16 cellular contexts compared by ENCODE assay signal in genomic region chr2:234278556-234279286, GRCh38.
DNase-seq lines count a peak whose midpoint lies in the region; TF ChIP-seq lines count a peak whose summit lies in the region.
"Had no signal": no experiment of that assay in that cellular context is flagged by ENCODE, and none has a peak within 500 bp of the region (broad histone marks: within the 10 kb centered on the region; RNA-seq: fewer than 3 reads in every experiment).

No MANE protein-coding gene starts in this region.

- TF ChIP-seq CTCF in GM20000 (IDR thresholded peaks at IDR 0.05; ENCODE audit: extremely low read depth, missing control alignments): no peak

- H3K36me3 Mint-ChIP-seq in T-helper 2 cell treated with Interferon-gamma antibody and Interleukin-4, amounts not matched to agents 5 μg/mL and 100 μg/mL, for 36 hours (ENCODE audit: low read depth): peaks cover 61% of the 10 kb centered on the region
- peaks cover 21% of the 10 kb centered on the region for H3K36me3 Mint-ChIP-seq in stimulated activated naive CD8-positive, alpha-beta T cell treated with anti-CD3 and anti-CD28 coated beads, Interleukin-15, Interleukin-2, amounts not matched to agents 100 ng/mL and 50 ng/mL, for 24 hours (ENCODE audit: low read depth)

- peak overlapping the region; percentile 59 for H3K4me3 Mint-ChIP-seq in T-helper 2 cell treated with Interferon-gamma antibody and Interleukin-4, amounts not matched to agents 5 μg/mL and 100 μg/mL, for 36 hours
- H3K4me3 Mint-ChIP-seq in stimulated activated naive CD8-positive, alpha-beta T cell treated with anti-CD3 and anti-CD28 coated beads, Interleukin-15, Interleukin-2, amounts not matched to agents 100 ng/mL and 50 ng/mL, for 24 hours: peak overlapping the region; percentile 11

- H3K9me3 Mint-ChIP-seq in T-helper 2 cell treated with Interferon-gamma antibody and Interleukin-4, amounts not matched to agents 5 μg/mL and 100 μg/mL, for 36 hours: peaks cover 56% of the 10 kb centered on the region
- peaks cover 15% of the 10 kb centered on the region for H3K9me3 Mint-ChIP-seq in stimulated activated naive CD8-positive, alpha-beta T cell treated with anti-CD3 and anti-CD28 coated beads, Interleukin-15, Interleukin-2, amounts not matched to agents 100 ng/mL and 50 ng/mL, for 24 hours

- peak; percentile 33 for DNase-seq in activated naive CD4-positive, alpha-beta T cell treated with Interleukin-2 at 50 U/mL for 16 hours
- no peak for DNase-seq in activated naive CD4-positive, alpha-beta T cell (lab: John Stamatoyannopoulos, UW)
- no peak for DNase-seq in T-helper 2 cell treated with Interferon-gamma antibody and Interleukin-4, amounts not matched to agents 5 μg/mL and 100 μg/mL, for 36 hours (ENCODE audit: low spot score)
- DNase-seq in central memory CD4-positive, alpha-beta T cell: peak; percentile 58
- no peak for DNase-seq in NCI-H526 (lab: John Stamatoyannopoulos, UW)
- no peak for DNase-seq in HUDEP-2 (lab: John Stamatoyannopoulos, UW; ENCODE audit: unreplicated experiment in 76 of 76)
- no peak for DNase-seq in GM20000 (ENCODE audit: low spot score)
- DNase-seq: amygdala; effector CD4-positive, alpha-beta T cell; esophagus squamous epithelium; glutamatergic neuron; NCI-H1694; NCI-H226; right lobe of liver; uterus had no signal

- peak overlapping the region; percentile 80 for H3K27ac Mint-ChIP-seq in T-helper 2 cell treated with Interferon-gamma antibody and Interleukin-4, amounts not matched to agents 5 μg/mL and 100 μg/mL, for 36 hours
- H3K27ac Mint-ChIP-seq in stimulated activated naive CD8-positive, alpha-beta T cell treated with anti-CD3 and anti-CD28 coated beads, Interleukin-15, Interleukin-2, amounts not matched to agents 100 ng/mL and 50 ng/mL, for 24 hours: peak overlapping the region; percentile 64

- no peaks in the 10 kb centered on the region for H3K27me3 Mint-ChIP-seq in T-helper 2 cell treated with Interferon-gamma antibody and Interleukin-4, amounts not matched to agents 5 μg/mL and 100 μg/mL, for 36 hours (ENCODE audit: low read depth)
- peaks cover 4% of the 10 kb centered on the region for H3K27me3 Mint-ChIP-seq in stimulated activated naive CD8-positive, alpha-beta T cell treated with anti-CD3 and anti-CD28 coated beads, Interleukin-15, Interleukin-2, amounts not matched to agents 100 ng/mL and 50 ng/mL, for 24 hours

- peaks cover 73% of the 10 kb centered on the region for H3K4me1 Mint-ChIP-seq in T-helper 2 cell treated with Interferon-gamma antibody and Interleukin-4, amounts not matched to agents 5 μg/mL and 100 μg/mL, for 36 hours (ENCODE audit: low read depth)
- H3K4me1 Mint-ChIP-seq in stimulated activated naive CD8-positive, alpha-beta T cell treated with anti-CD3 and anti-CD28 coated beads, Interleukin-15, Interleukin-2, amounts not matched to agents 100 ng/mL and 50 ng/mL, for 24 hours (ENCODE audit: low read depth): peaks cover 65% of the 10 kb centered on the region

Comparison
In these comparisons a context has a peak if more than half of its experiments do, and no peak if none do; other contexts are left out.
1. DNase-seq: peak in activated naive CD4-positive, alpha-beta T cell treated with Interleukin-2 at 50 U/mL for 16 hours (single experiment) and central memory CD4-positive, alpha-beta T cell (single experiment); none in activated naive CD4-positive, alpha-beta T cell (0 of 4), T-helper 2 cell treated with Interferon-gamma antibody and Interleukin-4, amounts not matched to agents 5 μg/mL and 100 μg/mL, for 36 hours (single experiment), NCI-H526 (0 of 2), HUDEP-2 (0 of 76) and GM20000 (single experiment).